21 cellular contexts compared by ENCODE assay signal in the genomic region with DNA sequence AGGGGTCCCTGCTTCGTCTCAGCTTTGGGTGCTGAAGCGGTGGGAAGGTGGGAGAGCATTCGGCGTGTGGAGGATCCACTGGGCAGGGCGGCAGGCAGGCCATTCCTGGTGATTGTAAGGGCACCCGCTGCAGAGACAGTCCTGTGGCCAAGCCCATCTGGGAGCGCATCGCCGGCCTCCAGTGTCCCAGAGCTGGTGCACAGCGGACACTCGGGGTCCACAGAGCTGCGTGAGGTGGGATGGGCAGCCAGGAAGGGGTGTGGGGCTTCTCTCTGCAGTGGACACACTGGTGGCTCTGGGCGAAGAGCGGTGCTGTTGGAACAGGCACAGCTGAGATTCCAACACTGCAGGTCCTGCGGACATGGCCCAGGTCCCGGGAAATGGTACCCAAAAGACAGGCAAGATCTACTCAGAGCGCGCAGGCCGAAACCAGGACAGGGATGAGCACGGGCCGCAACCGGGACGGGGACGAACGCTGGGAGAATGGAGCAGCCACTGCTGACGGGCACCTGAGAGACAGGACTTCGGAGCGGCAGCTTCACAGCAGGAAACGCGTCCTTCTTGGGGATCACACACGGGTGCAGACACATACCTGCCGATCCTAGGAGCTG.
"Had no signal": no experiment of that assay in that cellular context is flagged by ENCODE, and none has a peak within 500 bp of the region (broad histone marks: within the 10 kb centered on the region; RNA-seq: fewer than 3 reads in every experiment).

No MANE protein-coding gene starts in this region.

- H3K9me3 ChIP-seq: thyroid gland had no signal

- H3K27ac Mint-ChIP-seq: endodermal cell; natural killer cell treated with Interleukin-12 subunit alpha and Interleukin-12 subunit beta and Interleukin-15 and Interleukin-18, amount 100 ng/mL, for 72 hours; stimulated activated effector memory CD8-positive, alpha-beta T cell treated with anti-CD3 and anti-CD28 coated beads, Interleukin-12 subunit alpha, Interleukin-12 subunit beta, amount 100 ng/mL, for 72 hours had no signal

- H3K36me3 Mint-ChIP-seq: stimulated activated effector memory CD8-positive, alpha-beta T cell treated with anti-CD3 and anti-CD28 coated beads, Interleukin-12 subunit alpha, Interleukin-12 subunit beta, amount 100 ng/mL, for 72 hours had no signal

- H3K4me1 ChIP-seq: suprapubic skin, thyroid gland had no signal

- H3K4me1 Mint-ChIP-seq: stimulated activated effector memory CD8-positive, alpha-beta T cell treated with anti-CD3 and anti-CD28 coated beads, Interleukin-12 subunit alpha, Interleukin-12 subunit beta, amount 100 ng/mL, for 72 hours had no signal

- ATAC-seq: natural killer cell treated with Interleukin-12 subunit alpha and Interleukin-12 subunit beta and Interleukin-15 and Interleukin-18, amount 100 ng/mL, for 72 hours; right cardiac atrium; stimulated activated effector memory CD8-positive, alpha-beta T cell treated with anti-CD3 and anti-CD28 coated beads, Interleukin-12 subunit alpha, Interleukin-12 subunit beta, amount 100 ng/mL, for 72 hours; stimulated activated naive CD8-positive, alpha-beta T cell treated with anti-CD3 and anti-CD28 coated beads, Interleukin-15, Interleukin-2, amounts not matched to agents 100 U/mL and 50 U/mL, for 24 hours had no signal

- H3K4me3 Mint-ChIP-seq: endodermal cell; natural killer cell treated with Interleukin-12 subunit alpha and Interleukin-12 subunit beta and Interleukin-15 and Interleukin-18, amount 100 ng/mL, for 72 hours; stimulated activated effector memory CD8-positive, alpha-beta T cell treated with anti-CD3 and anti-CD28 coated beads, Interleukin-12 subunit alpha, Interleukin-12 subunit beta, amount 100 ng/mL, for 72 hours had no signal

- H3K27ac ChIP-seq: coronary artery, left ventricle myocardium inferior, ovary, suprapubic skin, thyroid gland, upper lobe of left lung had no signal

- DNase-seq: effector CD4-positive, alpha-beta T cell; endodermal cell; erythroblast; foreskin melanocyte; left ventricle myocardium inferior; mesenchymal stem cell; midbrain; ovary; right cardiac atrium; small intestine; stimulated activated CD4-positive, alpha-beta T cell treated with anti-CD3 and anti-CD28 coated beads, Interleukin-2, amount 100 ng/mL, for 48 hours; stimulated activated CD8-positive, alpha-beta memory T cell treated with anti-CD3 and anti-CD28 coated beads, Interleukin-4, amount 100 ng/mL, for 48 hours; stimulated activated naive CD8-positive, alpha-beta T cell treated with anti-CD3 and anti-CD28 coated beads, Interleukin-15, Interleukin-2, amounts not matched to agents 100 U/mL and 50 U/mL, for 24 hours; thyroid gland; uterus had no signal

- H3K4me3 ChIP-seq: coronary artery, left ventricle myocardium inferior, lung, ovary, suprapubic skin, thyroid gland, upper lobe of left lung, uterus had no signal

- H3K36me3 ChIP-seq: left ventricle myocardium inferior, ovary, suprapubic skin, thyroid gland, upper lobe of left lung, uterus had no signal

- H3K27me3 ChIP-seq: ovary, thyroid gland, upper lobe of left lung, uterus had no signal
